In genomic region chr2:65456886-65457285, GRCh38 we compare ENCODE assay signal across 27 cellular contexts. TPM values are rescaled to one million over a fixed set of nuclear protein-coding genes. Genes with fewer than 3 reads are reported as not detected.
A peak's percentile ranks its signal among the peaks of the same experiment; 100 is the strongest.
DNase-seq lines count a peak whose midpoint lies in the region; ATAC-seq, FAIRE-seq and TF ChIP-seq lines count a peak whose summit lies in the region.
"Had no signal": no experiment of that assay in that cellular context is flagged by ENCODE, and none has a peak within 500 bp of the region (broad histone marks: within the 10 kb centered on the region; RNA-seq: fewer than 3 reads in every experiment).

No MANE protein-coding gene starts in this region.

- H3K27ac Mint-ChIP-seq in astrocyte (ENCODE audit: unreplicated experiment), result peak overlapping the region; percentile 95
- H3K27ac Mint-ChIP-seq: B cell; CD8-positive, alpha-beta T cell; H9 had no signal

- H3K4me1 Mint-ChIP-seq in astrocyte (ENCODE audit: low read depth, unreplicated experiment), result peaks cover 55% of the 10 kb centered on the region
- H3K4me1 Mint-ChIP-seq: B cell had no signal

- H3K27me3 ChIP-seq in astrocyte (ENCODE audit: insufficient read depth, low read length) (no peaks in the 10 kb centered on the region), colonic mucosa (no peaks in the 10 kb centered on the region)
- H3K27me3 ChIP-seq: MG63 had no signal

- no peaks in the 10 kb centered on the region for H3K27me3 Mint-ChIP-seq in astrocyte (ENCODE audit: low read depth, unreplicated experiment)

- DNase-seq in EL (peak; percentile 12), M059J (ENCODE audit: low read depth) (peak; percentile 27), astrocyte (ENCODE audit: low read depth) (no peak), kidney tubule cell (ENCODE audit: low spot score) (peak; percentile 27), DMS79 treated with DMSO at 0.1 percent for 48 hours (lab: John Stamatoyannopoulos, UW) (no peak), colonic mucosa (no peak)
- DNase-seq in activated effector memory CD4-positive, alpha-beta T cell treated with Interleukin-2 at 50 U/mL for 16 hours, result no peak
- DNase-seq: Caco-2; CD8-positive, alpha-beta T cell; H9; Kasumi-1; MG63; NCI-H1105 treated with DMSO at 0.1 percent for 48 hours; NCI-H146; NCI-H1930; NCI-H2107; NCI-H446 treated with DMSO at 0.1 percent for 48 hours; NCI-H82; NK-92 treated with Interleukin-12 subunit alpha and Interleukin-12 subunit beta, amount 100 ng/mL, for 24 hours; SHP77; SW 1271 had no signal

- TF ChIP-seq CTCF in astrocyte (IDR thresholded peaks at IDR 0.05; ENCODE audit: insufficient read depth, low read depth, low read length), result no peak
- no peak for TF ChIP-seq CTCF in colonic mucosa (IDR thresholded peaks at IDR 0.05)

- H3K9me3 ChIP-seq in astrocyte (ENCODE audit: insufficient read depth, low read depth, low read length) (no peaks in the 10 kb centered on the region), colonic mucosa (no peaks in the 10 kb centered on the region)
- H3K9me3 ChIP-seq: Caco-2, MG63 had no signal

- intact Hi-C loops in colonic mucosa (cut with DNase I), result no loop called here

- no peak overlapping the region for H2AFZ ChIP-seq in astrocyte (ENCODE audit: low read depth, low read length)

- no peak overlapping the region for H3K4me3 Mint-ChIP-seq in astrocyte (ENCODE audit: unreplicated experiment)
- H3K4me3 Mint-ChIP-seq: B cell; CD8-positive, alpha-beta T cell; H9 had no signal

- FAIRE-seq in astrocyte (lab: Jason Lieb, UNC), result no peak
- FAIRE-seq: GM18507, K562 had no signal

- H3K9ac ChIP-seq in astrocyte (ENCODE audit: low read length), result peak overlapping the region; percentile 8
- H3K9ac ChIP-seq in colonic mucosa (ENCODE audit: low read depth in 2 of 2, low read length in 2 of 2), result no peak overlapping the region

- H3K4me3 ChIP-seq in astrocyte (ENCODE audit: insufficient read depth, low read depth, low read length), result no peak overlapping the region
- no peak overlapping the region for H3K4me3 ChIP-seq in colonic mucosa
- H3K4me3 ChIP-seq: K562, MG63 had no signal

- no peaks in the 10 kb centered on the region for H3K36me3 ChIP-seq in astrocyte (ENCODE audit: insufficient read depth, low read length)
- H3K36me3 ChIP-seq in colonic mucosa, result no peaks in the 10 kb centered on the region
- H3K36me3 ChIP-seq: MG63 had no signal

- H3K36me3 Mint-ChIP-seq in astrocyte (ENCODE audit: low read depth, unreplicated experiment), result peaks cover 2% of the 10 kb centered on the region
- H3K36me3 Mint-ChIP-seq: CD8-positive, alpha-beta T cell had no signal

- no peaks in the 10 kb centered on the region for H3K79me2 ChIP-seq in astrocyte (ENCODE audit: insufficient read depth, low read length)

- H3K4me1 ChIP-seq in astrocyte (ENCODE audit: insufficient read depth, low read length), result peaks cover 27% of the 10 kb centered on the region
- H3K4me1 ChIP-seq in colonic mucosa, result no peaks in the 10 kb centered on the region

- no peaks in the 10 kb centered on the region for H4K20me1 ChIP-seq in astrocyte (ENCODE audit: insufficient read depth, low read length)

- ATAC-seq in HG03135 (IDR thresholded peaks at IDR 0.05; ENCODE audit: unreplicated experiment), result no peak
- ATAC-seq: CD8-positive, alpha-beta T cell; K562 had no signal

- peak overlapping the region; percentile 70 for H3K4me2 ChIP-seq in astrocyte (ENCODE audit: low read length)

- H3K9me3 Mint-ChIP-seq in astrocyte (ENCODE audit: unreplicated experiment), result no peaks in the 10 kb centered on the region
- H3K9me3 Mint-ChIP-seq: CD8-positive, alpha-beta T cell; H9 had no signal

- H3K27ac ChIP-seq in astrocyte (ENCODE audit: low read depth, low read length) (peak overlapping the region; percentile 83), colonic mucosa (no peak overlapping the region)
- H3K27ac ChIP-seq: C4-2B, RWPE1 had no signal

RNA-seq across cellular contexts. Expression of gene SPRED2, which starts 24.5 kb away (rescaled TPM):
- total RNA-seq in M059J (2014; rRNA removed; shearing (Covaris generic)), result 5.1 and 11.6 TPM in 2 replicates
- total RNA-seq in astrocyte (47.3 and 55.2 TPM in 2 replicates), colonic mucosa (10 to 100 TPM; 36.9 to 47.8 TPM)

Comparison
In these comparisons a context has a peak if more than half of its experiments do, and no peak if none do; other contexts are left out.
1. DNase-seq: peak in EL (single experiment), M059J (single experiment) and kidney tubule cell (single experiment); none in astrocyte (single experiment), DMS79 treated with DMSO at 0.1 percent for 48 hours (single experiment), colonic mucosa (single experiment) and activated effector memory CD4-positive, alpha-beta T cell treated with Interleukin-2 at 50 U/mL for 16 hours (single experiment).